17 cellular contexts compared by ENCODE assay signal in genomic region chr3:792651-793050, GRCh38.
DNase-seq lines count a peak whose midpoint lies in the region; ATAC-seq and TF ChIP-seq lines count a peak whose summit lies in the region.
"Had no signal": no experiment of that assay in that cellular context is flagged by ENCODE, and none has a peak within 500 bp of the region (broad histone marks: within the 10 kb centered on the region; RNA-seq: fewer than 3 reads in every experiment).

No MANE protein-coding gene starts in this region.

- peaks cover 15% of the 10 kb centered on the region; the same call in 2 of the 3 replicates for H3K36me3 Mint-ChIP-seq in GM23338 (ENCODE audit: low read depth)
- no peaks in the 10 kb centered on the region for H3K36me3 Mint-ChIP-seq in stimulated activated effector memory CD8-positive, alpha-beta T cell treated with anti-CD3 and anti-CD28 coated beads, Interleukin-12 subunit alpha, Interleukin-12 subunit beta, amount 100 ng/mL, for 72 hours
- H3K36me3 Mint-ChIP-seq: CD4-positive, alpha-beta memory T cell had no signal

- H3K27me3 ChIP-seq in BE2C (no peaks in the 10 kb centered on the region), GM23338 (ENCODE audit: insufficient read depth) (no peaks in the 10 kb centered on the region), neuronal stem cell (ENCODE audit: control insufficient read depth in 3 of 3, insufficient read depth in 3 of 3, low read depth in 1 of 3, low read length in 3 of 3) (no peaks in the 10 kb centered on the region)

- H3K79me2 ChIP-seq in GM23338 (replicated peaks; ENCODE audit: insufficient read depth), result no peaks in the 10 kb centered on the region

- ATAC-seq in GM23338 (no peak), GM19463 (IDR thresholded peaks at IDR 0.05; ENCODE audit: unreplicated experiment) (no peak)
- no peak for ATAC-seq in stimulated activated effector memory CD8-positive, alpha-beta T cell treated with anti-CD3 and anti-CD28 coated beads, Interleukin-12 subunit alpha, Interleukin-12 subunit beta, amount 100 ng/mL, for 72 hours
- ATAC-seq: K562 had no signal

- H4K20me1 ChIP-seq in GM23338 (replicated peaks; ENCODE audit: insufficient read depth), result no peaks in the 10 kb centered on the region

- no peak overlapping the region for H3K4me3 Mint-ChIP-seq in GM23338
- no peak overlapping the region for H3K4me3 Mint-ChIP-seq in stimulated activated effector memory CD8-positive, alpha-beta T cell treated with anti-CD3 and anti-CD28 coated beads, Interleukin-12 subunit alpha, Interleukin-12 subunit beta, amount 100 ng/mL, for 72 hours
- H3K4me3 Mint-ChIP-seq: B cell; CD4-positive, alpha-beta memory T cell; HFFc6 had no signal

- peaks cover 83% of the 10 kb centered on the region for H3K9me3 Mint-ChIP-seq in GM23338
- peaks cover 15% of the 10 kb centered on the region for H3K9me3 Mint-ChIP-seq in stimulated activated effector memory CD8-positive, alpha-beta T cell treated with anti-CD3 and anti-CD28 coated beads, Interleukin-12 subunit alpha, Interleukin-12 subunit beta, amount 100 ng/mL, for 72 hours

- H4K8ac ChIP-seq in neuronal stem cell (ENCODE audit: low read depth, low read length), result no peak overlapping the region

- no peaks in the 10 kb centered on the region for H3K4me1 ChIP-seq in BE2C
- no peaks in the 10 kb centered on the region for H3K4me1 ChIP-seq in GM23338 (ENCODE audit: insufficient read depth)
- H3K4me1 ChIP-seq in neuronal stem cell (ENCODE audit: control insufficient read depth in 2 of 2, insufficient read depth in 1 of 2, low read depth in 1 of 2, low read length in 2 of 2), result no peaks in the 10 kb centered on the region
- H3K4me1 ChIP-seq: HAP-1 had no signal

- H2BK15ac ChIP-seq in neuronal stem cell (ENCODE audit: low read length), result no peak overlapping the region

- H2AK5ac ChIP-seq in neuronal stem cell (ENCODE audit: low read depth, low read length), result no peak overlapping the region

- no peaks in the 10 kb centered on the region for H3K4me1 Mint-ChIP-seq in GM23338
- no peaks in the 10 kb centered on the region for H3K4me1 Mint-ChIP-seq in stimulated activated effector memory CD8-positive, alpha-beta T cell treated with anti-CD3 and anti-CD28 coated beads, Interleukin-12 subunit alpha, Interleukin-12 subunit beta, amount 100 ng/mL, for 72 hours
- H3K4me1 Mint-ChIP-seq: B cell; CD4-positive, alpha-beta memory T cell had no signal

- no peak overlapping the region for H3K9ac ChIP-seq in neuronal stem cell (ENCODE audit: low read depth, low read length, poor library complexity)

- no peaks in the 10 kb centered on the region for H3K9me3 ChIP-seq in BE2C
- H3K9me3 ChIP-seq in neuronal stem cell (replicated peaks in 1 of 2; ENCODE audit: control insufficient read depth in 2 of 2, insufficient read depth in 1 of 2, low read depth in 1 of 2, low read length in 2 of 2), result no peaks in the 10 kb centered on the region
- H3K9me3 ChIP-seq: HAP-1 had no signal

- H3K79me1 ChIP-seq in neuronal stem cell (ENCODE audit: low read depth, low read length), result no peaks in the 10 kb centered on the region

- no peak overlapping the region for H4K91ac ChIP-seq in neuronal stem cell (ENCODE audit: low read depth, low read length, poor library complexity)

- DNase-seq in BE2C, result peak; percentile 5
- DNase-seq in GM23338 (ENCODE audit: low spot score), result no peak
- DNase-seq in SK-N-DZ (ENCODE audit: low spot score), result peak; percentile 76
- DNase-seq in neuronal stem cell (ENCODE audit: low spot score), result no peak
- DNase-seq in stimulated activated effector memory CD8-positive, alpha-beta T cell treated with anti-CD3 and anti-CD28 coated beads, Interleukin-12 subunit alpha, Interleukin-12 subunit beta, amount 100 ng/mL, for 72 hours (ENCODE audit: low spot score in 2 of 2), result no peak
- DNase-seq in NCI-H146 (lab: John Stamatoyannopoulos, UW), result no peak
- DNase-seq: CD4-positive, alpha-beta memory T cell; DND-41; GDM1; GOT3; HFFc6 had no signal

- no peak for TF ChIP-seq CTCF in BE2C (IDR thresholded peaks at IDR 0.05; ENCODE audit: low read depth, low read length)
- no peak for TF ChIP-seq CTCF in GM23338 (conservative IDR thresholded peaks at IDR 0.05; ENCODE audit: low read depth in 2 of 2)

- no peaks in the 10 kb centered on the region for H3F3A ChIP-seq in GM23338 (replicated peaks; ENCODE audit: low read depth)

- H3K4me2 ChIP-seq in GM23338 (no peak overlapping the region), neuronal stem cell (ENCODE audit: insufficient read depth, low read length, poor library complexity, severe bottlenecking) (no peak overlapping the region)

- H2BK120ac ChIP-seq in neuronal stem cell (ENCODE audit: low read depth, low read length), result no peak overlapping the region

- H3K4me3 ChIP-seq in BE2C (ENCODE audit: low read depth, low read length) (no peak overlapping the region), GM23338 (no peak overlapping the region), neuronal stem cell (ENCODE audit: low read length in 2 of 2) (no peak overlapping the region)
- H3K4me3 ChIP-seq: HAP-1, K562 had no signal

- H3K14ac ChIP-seq in neuronal stem cell (ENCODE audit: low read length), result no peak overlapping the region

- H3K27ac ChIP-seq in GM23338 (ENCODE audit: low read depth) (no peak overlapping the region), neuronal stem cell (replicated peaks; ENCODE audit: low read length) (no peak overlapping the region)
- H3K27ac ChIP-seq: C4-2B, HL-60 had no signal

- no peaks in the 10 kb centered on the region for H3K27me3 Mint-ChIP-seq in GM23338 (ENCODE audit: insufficient read depth, low read depth, poor library complexity)
- H3K27me3 Mint-ChIP-seq: B cell; CD4-positive, alpha-beta memory T cell had no signal

- no peaks in the 10 kb centered on the region for H3K9me2 ChIP-seq in GM23338 (ENCODE audit: insufficient read depth)

- H2AFZ ChIP-seq in GM23338 (peak overlapping the region; percentile 85; the same call in 1 of the 2 replicates), neuronal stem cell (ENCODE audit: low read length) (peak overlapping the region; percentile 9)

- no peak overlapping the region for H2BK5ac ChIP-seq in neuronal stem cell (ENCODE audit: low read length)

- no peak overlapping the region for H3K23ac ChIP-seq in neuronal stem cell (ENCODE audit: low read depth, low read length, poor library complexity)

- WGBS in neuronal stem cell (ENCODE audit: extremely low coverage in 2 of 2, insufficient read length in 2 of 2, insufficient replicate concordance in 1 of 2), 2 donors, result no CpG with 5 or more reads among the region's 8 CpGs

- H3K18ac ChIP-seq in neuronal stem cell (ENCODE audit: low read length), result no peak overlapping the region

- H2BK12ac ChIP-seq in neuronal stem cell (ENCODE audit: low read length), result no peak overlapping the region

- no peak overlapping the region for H3K27ac Mint-ChIP-seq in GM23338
- H3K27ac Mint-ChIP-seq in stimulated activated effector memory CD8-positive, alpha-beta T cell treated with anti-CD3 and anti-CD28 coated beads, Interleukin-12 subunit alpha, Interleukin-12 subunit beta, amount 100 ng/mL, for 72 hours, result no peak overlapping the region
- H3K27ac Mint-ChIP-seq: B cell; CD4-positive, alpha-beta memory T cell; HFFc6 had no signal

- H3K36me3 ChIP-seq in BE2C (no peaks in the 10 kb centered on the region), GM23338 (ENCODE audit: insufficient read depth) (no peaks in the 10 kb centered on the region), neuronal stem cell (replicated peaks in 1 of 2; ENCODE audit: control insufficient read depth in 2 of 2, insufficient read depth in 2 of 2, low read length in 2 of 2) (no peaks in the 10 kb centered on the region)
- H3K36me3 ChIP-seq: HAP-1 had no signal

- H3K4ac ChIP-seq in neuronal stem cell (ENCODE audit: low read length), result no peak overlapping the region

Comparison
In these comparisons a context has a peak if more than half of its experiments do, and no peak if none do; other contexts are left out.
1. DNase-seq: peak in BE2C (single experiment) and SK-N-DZ (single experiment); none in GM23338 (single experiment), neuronal stem cell (single experiment), stimulated activated effector memory CD8-positive, alpha-beta T cell treated with anti-CD3 and anti-CD28 coated beads, Interleukin-12 subunit alpha, Interleukin-12 subunit beta, amount 100 ng/mL, for 72 hours (0 of 2) and NCI-H146 (single experiment).